Comparison of ENCODE assay signal across 2 cellular contexts in genomic region chr5:149358818-149359217, GRCh38.
TF ChIP-seq lines count a peak whose summit lies in the region.

No MANE protein-coding gene starts in this region.

TF ChIP-seq in IMR-90, 13 proteins besides CTCF, POLR2A, EP300 and RAD21:
- TF ChIP-seq RFX5 (IDR thresholded peaks at IDR 0.05; ENCODE audit: low read depth, low read length) (no peak), MAZ (IDR thresholded peaks at IDR 0.05; ENCODE audit: borderline replicate concordance, low read depth, low read length) (no peak), FOS (IDR thresholded peaks at IDR 0.05; ENCODE audit: low read depth, low read length) (no peak), CHD1 (IDR thresholded peaks at IDR 0.05; ENCODE audit: low read depth, low read length) (no peak), MXI1 (IDR thresholded peaks at IDR 0.05; ENCODE audit: borderline replicate concordance, low read depth, low read length) (no peak), NFE2L2 (IDR thresholded peaks at IDR 0.05; ENCODE audit: low read depth, low read length) (no peak)

TF ChIP-seq in GM12878, 131 proteins besides CTCF, POLR2A, EP300 and RAD21:
- TF ChIP-seq RUNX3 (IDR thresholded peaks at IDR 0.05; ENCODE audit: low read length) (no peak), NFIC (IDR thresholded peaks at IDR 0.05; ENCODE audit: low read depth, low read length) (no peak), FOS (IDR thresholded peaks at IDR 0.05; ENCODE audit: borderline replicate concordance, extremely low read depth, insufficient read length) (no peak), TCF3 (IDR thresholded peaks at IDR 0.05; ENCODE audit: borderline replicate concordance, insufficient read depth, low read depth, low read length) (no peak), ZNF687 (IDR thresholded peaks at IDR 0.05) (no peak), MEF2A (IDR thresholded peaks at IDR 0.05; ENCODE audit: insufficient read depth, low read depth, low read length) (no peak), PAX8 (IDR thresholded peaks at IDR 0.05) (no peak), TBL1XR1 (IDR thresholded peaks at IDR 0.05; ENCODE audit: low read depth, low read length) (no peak), IKZF2 (IDR thresholded peaks at IDR 0.05) (no peak), EED (IDR thresholded peaks at IDR 0.05; ENCODE audit: low read depth) (no peak), SUZ12 (IDR thresholded peaks at IDR 0.05; ENCODE audit: unreplicated experiment) (no peak), ZBED1 (IDR thresholded peaks at IDR 0.05; ENCODE audit: borderline replicate concordance) (no peak), MEF2B (IDR thresholded peaks at IDR 0.05; ENCODE audit: partially characterized antibody, poor library complexity, severe bottlenecking) (no peak), ZBTB40 (IDR thresholded peaks at IDR 0.05; ENCODE audit: borderline replicate concordance) (no peak)
- TF ChIP-seq, protein P1, sequence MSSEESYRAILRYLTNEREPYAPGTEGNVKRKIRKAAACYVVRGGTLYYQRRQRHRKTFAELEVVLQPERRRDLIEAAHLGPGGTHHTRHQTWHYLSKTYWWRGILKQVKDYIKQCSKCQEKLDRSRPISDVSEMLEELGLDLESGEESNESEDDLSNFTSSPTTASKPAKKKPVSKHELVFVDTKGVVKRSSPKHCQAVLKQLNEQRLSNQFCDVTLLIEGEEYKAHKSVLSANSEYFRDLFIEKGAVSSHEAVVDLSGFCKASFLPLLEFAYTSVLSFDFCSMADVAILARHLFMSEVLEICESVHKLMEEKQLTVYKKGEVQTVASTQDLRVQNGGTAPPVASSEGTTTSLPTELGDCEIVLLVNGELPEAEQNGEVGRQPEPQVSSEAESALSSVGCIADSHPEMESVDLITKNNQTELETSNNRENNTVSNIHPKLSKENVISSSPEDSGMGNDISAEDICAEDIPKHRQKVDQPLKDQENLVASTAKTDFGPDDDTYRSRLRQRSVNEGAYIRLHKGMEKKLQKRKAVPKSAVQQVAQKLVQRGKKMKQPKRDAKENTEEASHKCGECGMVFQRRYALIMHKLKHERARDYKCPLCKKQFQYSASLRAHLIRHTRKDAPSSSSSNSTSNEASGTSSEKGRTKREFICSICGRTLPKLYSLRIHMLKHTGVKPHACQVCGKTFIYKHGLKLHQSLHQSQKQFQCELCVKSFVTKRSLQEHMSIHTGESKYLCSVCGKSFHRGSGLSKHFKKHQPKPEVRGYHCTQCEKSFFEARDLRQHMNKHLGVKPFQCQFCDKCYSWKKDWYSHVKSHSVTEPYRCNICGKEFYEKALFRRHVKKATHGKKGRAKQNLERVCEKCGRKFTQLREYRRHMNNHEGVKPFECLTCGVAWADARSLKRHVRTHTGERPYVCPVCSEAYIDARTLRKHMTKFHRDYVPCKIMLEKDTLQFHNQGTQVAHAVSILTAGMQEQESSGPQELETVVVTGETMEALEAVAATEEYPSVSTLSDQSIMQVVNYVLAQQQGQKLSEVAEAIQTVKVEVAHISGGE (CRISPR knock-in tag; IDR thresholded peaks at IDR 0.05), result no peak
